ENCODE assay signal across 8 cellular contexts in genomic region chr11:101914737-101915426, GRCh38. TPM values are rescaled to one million over a fixed set of nuclear protein-coding genes. Genes with fewer than 3 reads are reported as not detected.
A peak's percentile ranks its signal among the peaks of the same experiment; 100 is the strongest.
DNase-seq lines count a peak whose midpoint lies in the region; ATAC-seq, FAIRE-seq and TF ChIP-seq lines count a peak whose summit lies in the region.

Gene CEP126 (plus strand): TSS chr11:101915010. CDS start chr11:101915285, 275 bp downstream.

- H3K9ac ChIP-seq in HepG2 (ENCODE audit: insufficient read depth, low read depth, low read length) = peak within 1 kb of the TSS; percentile 59

- CTCF ChIA-PET in HepG2 (lab: Yijun Ruan, JAX; ENCODE audit: low intra/inter-chr PET ratio, low total read pairs) = interaction anchor here (0.8 kb wide), 1 partner anchor 93 kb away, joined by 3 read pairs; no protein-coding TSS in a partner anchor

- peak within 1 kb of the TSS; percentile 81 for H3K4me2 ChIP-seq in HepG2 (ENCODE audit: low read depth, low read length)

- no TSS peak for BruUV-seq in HepG2 (replicated peaks; lab: Mats Ljungman, UMichigan)

- peak; percentile 83 for DNase-seq in AG09309 (ENCODE audit: low read depth)
- peak; percentile 89 for DNase-seq in NCI-H460 (ENCODE audit: extremely low read depth, low read depth)
- peak; percentile 83 to 88 for DNase-seq in activated CD4-positive, alpha-beta T cell treated with anti-CD3 and anti-CD28 coated beads, Interleukin-2, amount 50 U/mL, for 24 hours (ENCODE audit: low read depth in 1 of 2, low spot score in 1 of 2)
- peak; percentile 98 for DNase-seq in dermis blood vessel endothelial cell
- DNase-seq in HepG2 (ENCODE audit: low spot score) = peak; percentile 84
- DNase-seq in stimulated activated CD4-positive, alpha-beta T cell treated with anti-CD3 and anti-CD28 coated beads, Interleukin-2, amount 100 ng/mL, for 48 hours = peak; percentile 86 to 90

- TF ChIP-seq CTCF in AG09309 (IDR thresholded peaks at IDR 0.05; ENCODE audit: control insufficient read depth, insufficient read depth, low read depth, low read length, missing control alignments) (peak; percentile 54), HepG2 (CRISPR knock-in tag; IDR thresholded peaks at IDR 0.05) (peak; percentile 84)

- peak; percentile 71 for TF ChIP-seq RAD21 in HepG2 (CRISPR knock-in tag; IDR thresholded peaks at IDR 0.05)

- H3K4me1 ChIP-seq in HepG2 (ENCODE audit: insufficient read depth, low read length) = peaks cover 34% of the 10 kb centered on the region

- H3K27me3 ChIP-seq in HepG2 (ENCODE audit: control insufficient read depth in 1 of 2, insufficient read depth in 2 of 2, low read length in 2 of 2) = no peaks in the 10 kb centered on the region

- no peaks in the 10 kb centered on the region for H3K36me3 ChIP-seq in HepG2 (replicated peaks in 1 of 2; ENCODE audit: control insufficient read depth in 1 of 2, insufficient read depth in 2 of 2, low read length in 2 of 2)

- ATAC-seq in GM19035 (IDR thresholded peaks at IDR 0.05; ENCODE audit: unreplicated experiment) (peak; percentile 100), HG03378 (IDR thresholded peaks at IDR 0.05; ENCODE audit: unreplicated experiment) (peak; percentile 99), HepG2 (peak; percentile 95)

- TF ChIP-seq POLR2A in HepG2 (IDR thresholded peaks at IDR 0.05; ENCODE audit: insufficient read depth in 1 of 2, low read depth in 2 of 2, low read length in 2 of 2) = peak; percentile 42; a peak in 3 of 4 replicates

- H4K20me1 ChIP-seq in HepG2 (ENCODE audit: insufficient read depth, low read length) = no peaks in the 10 kb centered on the region

- intact Hi-C loops in HepG2 (cut with micrococcal nuclease; ENCODE audit: unreplicated experiment) = loop anchor here (1.0 to 10.0 kb wide), 3 partner anchors 53 to 200 kb away; partner anchors contain the start of gene YAP1

- H3K9me3 ChIP-seq in HepG2 (ENCODE audit: low read length) = no peaks in the 10 kb centered on the region

- H3K27ac ChIP-seq in HepG2 (ENCODE audit: extremely low read length, insufficient read depth, low read length) = peak within 1 kb of the TSS; percentile 67

- no peaks in the 10 kb centered on the region for H3K79me2 ChIP-seq in HepG2 (ENCODE audit: insufficient read depth, low read length)

- peak within 1 kb of the TSS; percentile 63 for H3K4me3 ChIP-seq in AG09309 (ENCODE audit: control insufficient read depth, low read depth, low read length)
- peak within 1 kb of the TSS; percentile 78 to 85 (median 84) for H3K4me3 ChIP-seq in HepG2 (replicated peaks in 1 of 3; ENCODE audit: insufficient read depth in 1 of 3, low read depth in 2 of 3, low read length in 3 of 3)

- H2AFZ ChIP-seq in HepG2 (ENCODE audit: low read length) = peak within 1 kb of the TSS; percentile 85

- no peak for TF ChIP-seq EP300 in HepG2 (IDR thresholded peaks at IDR 0.05; ENCODE audit: low read depth in 2 of 2, low read length in 2 of 2)
- no peak for TF ChIP-seq EP300 in HepG2 (CRISPR knock-in tag; IDR thresholded peaks at IDR 0.05; ENCODE audit: borderline replicate concordance)

- 0% methylated on average over 19 of the region's 56 CpGs for WGBS in HepG2 (ENCODE audit: low lambda C conversion rate)

- no peak for FAIRE-seq in HepG2 (lab: Jason Lieb, UNC)

- POLR2A ChIA-PET in HepG2 (lab: Yijun Ruan, JAX) = interaction anchor here (0.9 to 1.8 kb wide), 4 partner anchors 48 to 92 kb away, joined by 4 to 12 read pairs (median 4); no protein-coding TSS in a partner anchor

- in situ Hi-C loops in HepG2 (cut with HindIII; ENCODE audit: extremely low pct_ligation_motif_present, low pct_unique_long_range_greater_than_20kb) = loop anchor here (10.0 kb wide), 1 partner anchor 50 kb away; no protein-coding TSS in a partner anchor

TF ChIP-seq in HepG2, 621 proteins besides CTCF, POLR2A, EP300 and RAD21 (continues in another document):
- TF ChIP-seq ZNF484 (CRISPR knock-in tag; IDR thresholded peaks at IDR 0.05; ENCODE audit: borderline replicate concordance, low read depth) = no peak
- TF ChIP-seq PRDM10 (CRISPR knock-in tag; IDR thresholded peaks at IDR 0.05; ENCODE audit: low read depth) = 0 out of 2 replicates have a peak, but pooled peaks have one; percentile 30
- TF ChIP-seq CREM (IDR thresholded peaks at IDR 0.05) = no peak
- no peak for TF ChIP-seq CREM (CRISPR knock-in tag; IDR thresholded peaks at IDR 0.05)

RNA-seq across cellular contexts. Expression of gene CEP126, which starts in this region (rescaled TPM):
- total RNA-seq in NCI-H460 (2014; rRNA removed; shearing (Covaris generic)) = 2.7 and 4.5 TPM in 2 replicates
- polyA plus RNA-seq in NCI-H460 (2014; cell fraction: nucleus; rRNA removed) = 3.5 and 4.1 TPM in 2 replicates
- total RNA-seq in dermis blood vessel endothelial cell (0.34 and 1.1 TPM in 2 replicates), HepG2 (2016; rRNA removed; fragmentation: Illumina TruSeq; extraction: Trizol) (1.4 and 1.8 TPM in 2 replicates)
- total RNA-seq in HepG2 (2016; cell fraction: cytosol; rRNA removed; fragmentation: Illumina TruSeq; extraction: Trizol; ENCODE audit: low read depth) = 0.26 and 0.30 TPM in 2 replicates
- 0.80 and 1.8 TPM in 2 replicates for total RNA-seq in HepG2 (2016; cell fraction: insoluble cytoplasmic fraction; rRNA removed; fragmentation: Illumina TruSeq; extraction: Trizol)
- 0.83 TPM in 2 replicates for total RNA-seq in HepG2 (2016; cell fraction: membrane; rRNA removed; fragmentation: Illumina TruSeq; extraction: Trizol)
- total RNA-seq in HepG2 (2016; cell fraction: nucleus; rRNA removed; fragmentation: Illumina TruSeq; extraction: Trizol) = 1.6 and 1.7 TPM in 2 replicates
- polyA plus RNA-seq in HepG2 (2011; rRNA removed) = 1.7 and 1.8 TPM in 2 replicates
- 0.20 and 0.56 TPM in 2 replicates for polyA plus RNA-seq in HepG2 (2011; cell fraction: cytosol; rRNA removed)
- 1.4 and 2.3 TPM in 2 replicates for polyA plus RNA-seq in HepG2 (2011; cell fraction: nucleus; rRNA removed)
- 1.9 and 3.1 TPM in 2 replicates for polyA plus RNA-seq in HepG2 (2012)
- 0.23 and 0.31 TPM in 2 replicates for polyA plus RNA-seq in HepG2 (2016; cell fraction: cytosol; fragmentation: Illumina TruSeq; extraction: Trizol; ENCODE audit: low read depth)
- polyA plus RNA-seq in HepG2 (2016; cell fraction: insoluble cytoplasmic fraction; fragmentation: Illumina TruSeq; extraction: Trizol; ENCODE audit: low read depth) = 1.5 and 1.8 TPM in 2 replicates
- polyA plus RNA-seq in HepG2 (2016; cell fraction: membrane; fragmentation: Illumina TruSeq; extraction: Trizol; ENCODE audit: low read depth) = 0.48 and 0.83 TPM in 2 replicates
- polyA plus RNA-seq in HepG2 (2016; cell fraction: nucleus; fragmentation: Illumina TruSeq; extraction: Trizol; ENCODE audit: insufficient read depth, low read depth) = 5.0 and 5.9 TPM in 2 replicates
- polyA minus RNA-seq in HepG2 (2011; rRNA and poly(A)+ RNA removed; ENCODE audit: low replicate concordance) = 0.62 and 1.1 TPM in 2 replicates
- polyA minus RNA-seq in HepG2 (2011; cell fraction: cytosol; rRNA and poly(A)+ RNA removed) = 0.30 and 0.44 TPM in 2 replicates
- polyA minus RNA-seq in HepG2 (2011; cell fraction: nucleus; rRNA and poly(A)+ RNA removed) = 3.6 and 4.2 TPM in 2 replicates

Comparison
In these comparisons a context has a peak if more than half of its experiments do, and no peak if none do; other contexts are left out.
1. Peak in every context shown above with its lines: DNase-seq, ATAC-seq, H3K4me3 ChIP-seq and H3K27ac ChIP-seq.